Comparison of ENCODE assay signal across 8 cellular contexts in the genomic region with DNA sequence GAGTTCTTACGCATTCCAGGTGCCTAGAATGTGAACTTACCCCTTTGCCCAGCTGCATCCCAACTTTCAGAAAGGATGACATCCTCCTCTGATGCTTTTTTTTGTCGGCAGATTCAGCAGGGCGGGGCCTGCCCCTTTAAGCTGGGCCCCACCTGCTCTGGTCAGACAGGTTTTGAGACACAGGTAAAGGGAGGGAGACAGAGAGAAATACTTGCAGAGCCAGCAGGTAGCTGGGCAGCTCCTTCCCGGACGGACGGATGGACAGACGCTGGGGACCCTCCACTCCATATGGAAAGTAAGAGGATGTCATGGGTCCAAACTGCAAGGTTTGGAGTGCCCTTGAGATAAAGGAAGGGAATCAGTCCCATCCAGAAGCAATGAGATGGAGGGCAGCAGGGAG. TPM values are rescaled to one million over a fixed set of nuclear protein-coding genes. Genes with fewer than 3 reads are reported as not detected.
DNase-seq lines count a peak whose midpoint lies in the region; ATAC-seq and TF ChIP-seq lines count a peak whose summit lies in the region.

A gene with protein sequence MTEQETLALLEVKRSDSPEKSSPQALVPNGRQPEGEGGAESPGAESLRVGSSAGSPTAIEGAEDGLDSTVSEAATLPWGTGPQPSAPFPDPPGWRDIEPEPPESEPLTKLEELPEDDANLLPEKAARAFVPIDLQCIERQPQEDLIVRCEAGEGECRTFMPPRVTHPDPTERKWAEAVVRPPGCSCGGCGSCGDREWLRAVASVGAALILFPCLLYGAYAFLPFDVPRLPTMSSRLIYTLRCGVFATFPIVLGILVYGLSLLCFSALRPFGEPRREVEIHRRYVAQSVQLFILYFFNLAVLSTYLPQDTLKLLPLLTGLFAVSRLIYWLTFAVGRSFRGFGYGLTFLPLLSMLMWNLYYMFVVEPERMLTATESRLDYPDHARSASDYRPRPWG (plus strand): TSS at position 214 of the 400 bp plus-strand sequence. CDS start 902 bp downstream, outside the sequence.

- H3K4me1 ChIP-seq in DND-41 (ENCODE audit: insufficient read depth, low read length) (peaks cover 37% of the 10 kb centered on the region), OCI-LY1 (ENCODE audit: insufficient read depth, low read length, severe bottlenecking) (peaks cover 29% of the 10 kb centered on the region), ovary (ENCODE audit: insufficient read depth) (peaks cover 7% of the 10 kb centered on the region)

- peaks cover 56% of the 10 kb centered on the region for H3K79me2 ChIP-seq in DND-41 (ENCODE audit: insufficient read depth, low read length)
- peaks cover 37% of the 10 kb centered on the region for H3K79me2 ChIP-seq in OCI-LY1 (ENCODE audit: insufficient read depth, low read length)

- no peak for DNase-seq in DND-41
- DNase-seq in epithelial cell of esophagus (ENCODE audit: low read depth): peak; percentile 88
- DNase-seq in ovary: no peak
- DNase-seq in EL: no peak
- DNase-seq in COLO829 (ENCODE audit: low spot score): no peak
- DNase-seq in A172 (ENCODE audit: low spot score): no peak

- H3K9me2 ChIP-seq in OCI-LY1 (ENCODE audit: low read depth, low read length): no peaks in the 10 kb centered on the region

- peak within 1 kb of the TSS; percentile 83 for H3K27ac ChIP-seq in DND-41 (ENCODE audit: low read length)
- H3K27ac ChIP-seq in OCI-LY1 (ENCODE audit: low read depth, low read length, poor library complexity, severe bottlenecking): peak within 1 kb of the TSS; percentile 53
- no peak within 1 kb of the TSS for H3K27ac ChIP-seq in ovary

- intact Hi-C loops in ovary (cut with DNase I): no loop called here

- no peak for TF ChIP-seq CTCF in DND-41 (IDR thresholded peaks at IDR 0.05; ENCODE audit: borderline replicate concordance, extremely low read depth, low read length, poor library complexity, severe bottlenecking)
- no peak for TF ChIP-seq CTCF in OCI-LY1 (IDR thresholded peaks at IDR 0.05; ENCODE audit: low read length)
- TF ChIP-seq CTCF in epithelial cell of esophagus (IDR thresholded peaks at IDR 0.05; ENCODE audit: insufficient read depth, low read depth, low read length, missing control alignments): no peak
- no peak for TF ChIP-seq CTCF in ovary (IDR thresholded peaks at IDR 0.05)

- peak within 1 kb of the TSS; percentile 93 for H2AFZ ChIP-seq in DND-41 (ENCODE audit: low read depth, low read length)
- H2AFZ ChIP-seq in OCI-LY1 (ENCODE audit: low read length): peak within 1 kb of the TSS; percentile 51; the same call in 1 of the 2 replicates

- TF ChIP-seq EP300 in ovary (IDR thresholded peaks at IDR 0.05): no peak

- peaks cover 28% of the 10 kb centered on the region for H3K36me3 ChIP-seq in DND-41 (ENCODE audit: insufficient read depth, low read length)
- H3K36me3 ChIP-seq in OCI-LY1 (ENCODE audit: insufficient read depth, low read length): peaks cover 15% of the 10 kb centered on the region
- H3K36me3 ChIP-seq in ovary: no peaks in the 10 kb centered on the region

- H3K4me3 ChIP-seq in DND-41 (ENCODE audit: low read depth in 1 of 2, low read length in 2 of 2) (peak within 1 kb of the TSS; percentile 80 to 91), OCI-LY1 (ENCODE audit: low read depth, low read length, poor library complexity, severe bottlenecking) (peak within 1 kb of the TSS; percentile 95), epithelial cell of esophagus (ENCODE audit: low read length) (peak within 1 kb of the TSS; percentile 85), ovary (peak within 1 kb of the TSS; percentile 81)

- peak within 1 kb of the TSS; percentile 85 for H3K9ac ChIP-seq in DND-41 (ENCODE audit: low read depth, low read length)
- peak within 1 kb of the TSS; percentile 98 for H3K9ac ChIP-seq in OCI-LY1 (ENCODE audit: low read length)

- H3K9me3 ChIP-seq in DND-41 (ENCODE audit: insufficient read depth, low read length, severe bottlenecking): no peaks in the 10 kb centered on the region
- H3K9me3 ChIP-seq in OCI-LY1 (ENCODE audit: low read length): no peaks in the 10 kb centered on the region
- no peaks in the 10 kb centered on the region for H3K9me3 ChIP-seq in ovary

- no peaks in the 10 kb centered on the region for H3K27me3 ChIP-seq in DND-41 (ENCODE audit: insufficient read depth, low read length, poor library complexity)
- no peaks in the 10 kb centered on the region for H3K27me3 ChIP-seq in OCI-LY1 (ENCODE audit: insufficient read depth, low read length)
- no peaks in the 10 kb centered on the region for H3K27me3 ChIP-seq in ovary

- no peaks in the 10 kb centered on the region for H3F3A ChIP-seq in OCI-LY1 (ENCODE audit: insufficient read depth, low read length)

- peak within 1 kb of the TSS; percentile 92 for H3K4me2 ChIP-seq in DND-41 (ENCODE audit: insufficient read depth, low read length)
- peak within 1 kb of the TSS; percentile 97 for H3K4me2 ChIP-seq in OCI-LY1 (ENCODE audit: low read length)

- 86 to 95% (median 89%) methylated on average over 7 of the region's 7 CpGs for WGBS in ovary, 3 donors

- H4K20me1 ChIP-seq in DND-41 (ENCODE audit: insufficient read depth, low read length) (peaks cover 28% of the 10 kb centered on the region), OCI-LY1 (ENCODE audit: insufficient read depth, low read length) (no peaks in the 10 kb centered on the region)

- ATAC-seq in DND-41 (ENCODE audit: insufficient read depth, low read depth) (no peak), HG03342 (IDR thresholded peaks at IDR 0.05; ENCODE audit: unreplicated experiment) (no peak)

- no peak for TF ChIP-seq POLR2A in ovary (IDR thresholded peaks at IDR 0.05)

RNA-seq across cellular contexts. Expression of the gene that starts here (rescaled TPM):
- 1 to 10 TPM in 6 of 7 donors, under 1 TPM in 1; 0.80 to 3.3 (median 2.2) TPM for total RNA-seq in ovary
- 1 to 10 TPM; 1.2 to 2.1 TPM for polyA plus RNA-seq in ovary
- total RNA-seq in A172 (2014; rRNA removed; shearing (Covaris generic)): 7.9 and 8.6 TPM in 2 replicates

Comparison
In these comparisons a context has a peak if more than half of its experiments do, and no peak if none do; other contexts are left out.
1. H3K27ac ChIP-seq: peak in DND-41 (single experiment) and OCI-LY1 (single experiment); none in ovary (0 of 2).
2. Peak in every context shown above with its lines, with median percentiles within 50 percentile points of each other: H3K4me3 ChIP-seq.